ENCODE assay signal across 2 cellular contexts in genomic region chr6:44668391-44668930, GRCh38.
TF ChIP-seq lines count a peak whose summit lies in the region.

No MANE protein-coding gene starts in this region.

TF ChIP-seq in GM23338, 12 proteins besides CTCF, POLR2A, EP300 and RAD21:
- TF ChIP-seq NANOG (IDR thresholded peaks at IDR 0.05; ENCODE audit: borderline replicate concordance), result no peak
- TF ChIP-seq ZNF462 (CRISPR knock-in tag; IDR thresholded peaks at IDR 0.05), result no peak

TF ChIP-seq in H1, 55 proteins besides CTCF, POLR2A, EP300 and RAD21:
- TF ChIP-seq KDM4A (IDR thresholded peaks at IDR 0.05; ENCODE audit: low read depth, low read length, severe bottlenecking) (no peak), SIRT6 (IDR thresholded peaks at IDR 0.05; ENCODE audit: low read length) (no peak), PHF8 (conservative IDR thresholded peaks at IDR 0.05; ENCODE audit: low read depth, low read length) (no peak), CTBP2 (IDR thresholded peaks at IDR 0.05; ENCODE audit: borderline replicate concordance, insufficient read depth, insufficient read length, low read length) (no peak), BRCA1 (IDR thresholded peaks at IDR 0.05; ENCODE audit: low read depth, low read length) (no peak), SRF (IDR thresholded peaks at IDR 0.05; ENCODE audit: low read depth, low read length) (no peak), EGR1 (IDR thresholded peaks at IDR 0.05; ENCODE audit: borderline replicate concordance, low read depth, low read length) (no peak)
